ENCODE assay signal across 3 cellular contexts in the genomic region with DNA sequence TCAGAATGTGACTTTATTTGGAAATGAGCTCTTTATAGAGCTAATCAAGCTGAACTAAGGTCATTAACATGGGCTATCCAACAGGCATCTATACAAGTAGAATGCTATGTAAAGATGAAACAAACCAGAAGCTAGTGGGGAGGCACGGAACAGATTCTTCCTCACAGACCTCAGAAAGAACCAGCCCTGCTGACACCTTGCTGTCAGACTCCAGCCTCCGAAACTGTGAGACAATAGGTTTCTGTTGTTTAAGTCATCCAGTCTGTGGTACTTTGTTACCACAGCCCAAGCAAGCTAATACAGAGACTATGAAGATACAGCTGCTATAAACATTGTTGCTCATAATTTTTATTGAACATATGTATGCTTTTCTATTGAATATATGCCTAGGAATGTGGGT.
"Had no signal": no experiment of that assay in that cellular context is flagged by ENCODE, and none has a peak within 500 bp of the region (broad histone marks: within the 10 kb centered on the region; RNA-seq: fewer than 3 reads in every experiment).

No MANE protein-coding gene starts in this region.

- H3K4me3 ChIP-seq: GM12878 had no signal

- ATAC-seq: GM12878 had no signal

- DNase-seq: GDM1, GF-D8 had no signal
